Comparison of ENCODE assay signal across 12 cellular contexts in genomic region chr18:59269563-59270214, GRCh38. TPM values are rescaled to one million over a fixed set of nuclear protein-coding genes. Genes with fewer than 3 reads are reported as not detected.
DNase-seq lines count a peak whose midpoint lies in the region; ATAC-seq and TF ChIP-seq lines count a peak whose summit lies in the region.
"Had no signal": no experiment of that assay in that cellular context is flagged by ENCODE, and none has a peak within 500 bp of the region (broad histone marks: within the 10 kb centered on the region; RNA-seq: fewer than 3 reads in every experiment).

No MANE protein-coding gene starts in this region.

- no peak overlapping the region for H3K27ac ChIP-seq in CD8-positive, alpha-beta T cell (ENCODE audit: low read depth, low read length)
- H3K27ac ChIP-seq in HUES48 (ENCODE audit: low read depth, low read length), result no peak overlapping the region
- H3K27ac ChIP-seq in ectodermal cell (ENCODE audit: insufficient read depth, low read depth, low read length, poor library complexity, severe bottlenecking), result no peak overlapping the region
- H3K27ac ChIP-seq: spleen had no signal

- no peak for ATAC-seq in CD8-positive, alpha-beta T cell
- no peak for ATAC-seq in HG03521 (IDR thresholded peaks at IDR 0.05; ENCODE audit: unreplicated experiment)

- CTCF ChIA-PET in CD8-positive, alpha-beta T cell (lab: Charles Lee), result no interaction called here

- H3K36me3 Mint-ChIP-seq in CD8-positive, alpha-beta T cell, result no peaks in the 10 kb centered on the region
- no peaks in the 10 kb centered on the region for H3K36me3 Mint-ChIP-seq in neural crest cell (ENCODE audit: low read depth)

- H3K36me3 ChIP-seq in CD8-positive, alpha-beta T cell (ENCODE audit: insufficient read depth, low read length), result no peaks in the 10 kb centered on the region
- no peaks in the 10 kb centered on the region for H3K36me3 ChIP-seq in HUES48 (ENCODE audit: control insufficient read depth, insufficient read depth, low read length)
- no peaks in the 10 kb centered on the region for H3K36me3 ChIP-seq in ectodermal cell (ENCODE audit: control insufficient read depth, insufficient read depth, low read length)
- H3K36me3 ChIP-seq: spleen had no signal

- no peak overlapping the region for H3K27ac Mint-ChIP-seq in CD8-positive, alpha-beta T cell
- H3K27ac Mint-ChIP-seq in neural crest cell (ENCODE audit: unreplicated experiment), result no peak overlapping the region

- H3K4me1 ChIP-seq in CD8-positive, alpha-beta T cell (ENCODE audit: insufficient read depth, low read length), result peaks cover 11% of the 10 kb centered on the region
- H3K4me1 ChIP-seq in HUES48 (ENCODE audit: control insufficient read depth, insufficient read depth, low read length), result peaks cover 39% of the 10 kb centered on the region
- peaks cover 8% of the 10 kb centered on the region for H3K4me1 ChIP-seq in ectodermal cell (ENCODE audit: control insufficient read depth, insufficient read depth, low read length)

- no peak for TF ChIP-seq CTCF in CD8-positive, alpha-beta T cell (IDR thresholded peaks at IDR 0.05)
- no peak for TF ChIP-seq CTCF in neural crest cell (conservative IDR thresholded peaks at IDR 0.05)

- 5% methylated on average over 19 of the region's 19 CpGs for WGBS in ectodermal cell, 2 experiments

- peaks cover 38% of the 10 kb centered on the region for H3K4me1 Mint-ChIP-seq in CD8-positive, alpha-beta T cell (ENCODE audit: low read depth)
- H3K4me1 Mint-ChIP-seq in neural crest cell, result peaks cover 16% of the 10 kb centered on the region

- intact Hi-C loops in CD8-positive, alpha-beta T cell (cut with DNase I, micrococcal nuclease), result no loop called here

- H3K9me3 Mint-ChIP-seq in CD8-positive, alpha-beta T cell, result no peaks in the 10 kb centered on the region
- H3K9me3 Mint-ChIP-seq in neural crest cell, result no peaks in the 10 kb centered on the region

- POLR2A ChIA-PET in CD8-positive, alpha-beta T cell (lab: Charles Lee), result no interaction called here

- no peaks in the 10 kb centered on the region for H3K9me3 ChIP-seq in CD8-positive, alpha-beta T cell (ENCODE audit: low read length)
- H3K9me3 ChIP-seq in HUES48 (ENCODE audit: control insufficient read depth, insufficient read depth, low read length) (no peaks in the 10 kb centered on the region), ectodermal cell (ENCODE audit: control insufficient read depth, low read length) (no peaks in the 10 kb centered on the region)
- H3K9me3 ChIP-seq: spleen had no signal

- no peak overlapping the region for H3K4me3 ChIP-seq in CD8-positive, alpha-beta T cell (ENCODE audit: low read depth, low read length)
- H3K4me3 ChIP-seq in HUES48 (ENCODE audit: low read depth, low read length), result peak overlapping the region; percentile 65
- H3K4me3 ChIP-seq in ectodermal cell (ENCODE audit: insufficient read depth, low read depth, low read length), result peak overlapping the region; percentile 31

- H3K27me3 Mint-ChIP-seq in CD8-positive, alpha-beta T cell (ENCODE audit: low read depth), result peaks cover 62% of the 10 kb centered on the region
- peaks cover 90% of the 10 kb centered on the region for H3K27me3 Mint-ChIP-seq in neural crest cell (ENCODE audit: low read depth)

- no peak overlapping the region for H3K9ac ChIP-seq in HUES48 (ENCODE audit: low read depth, low read length)

- peaks cover 32% of the 10 kb centered on the region for H3K27me3 ChIP-seq in CD8-positive, alpha-beta T cell (ENCODE audit: insufficient read depth, low read length)
- H3K27me3 ChIP-seq in HUES48 (ENCODE audit: control insufficient read depth, insufficient read depth, low read length) (peaks cover 99% of the 10 kb centered on the region), ectodermal cell (ENCODE audit: control insufficient read depth, insufficient read depth, low read length, poor library complexity, severe bottlenecking) (peaks cover 100% of the 10 kb centered on the region)

- DNase-seq in CD8-positive, alpha-beta T cell, result no peak
- DNase-seq in neural crest cell (ENCODE audit: low read depth, low spot score) (no peak), NCI-H82 treated with DMSO at 0.1 percent for 48 hours (lab: John Stamatoyannopoulos, UW; ENCODE audit: unreplicated experiment) (no peak), kidney tubule cell (ENCODE audit: low spot score) (no peak)
- DNase-seq: central memory CD4-positive, alpha-beta T cell; KG1; NCI-H446 treated with DMSO at 0.1 percent for 48 hours had no signal

- H3K4me3 Mint-ChIP-seq in CD8-positive, alpha-beta T cell, result peak overlapping the region; percentile 49
- H3K4me3 Mint-ChIP-seq in neural crest cell, result peak overlapping the region; percentile 74

RNA-seq across cellular contexts. Expression of gene RAX, which starts 3.6 kb away (rescaled TPM):
- not detected for total RNA-seq in CD8-positive, alpha-beta T cell
- polyA plus RNA-seq in ectodermal cell (2013, experiment 1 of 4), result 0.48 TPM
- 3.2 TPM for polyA plus RNA-seq in ectodermal cell (2013, experiment 2 of 4)
- polyA plus RNA-seq in ectodermal cell (2013, experiment 3 of 4), result 2.2 TPM
- 4.1 TPM for polyA plus RNA-seq in ectodermal cell (2013, experiment 4 of 4)
- not detected in 2 replicates for total RNA-seq in neural crest cell
- total RNA-seq: SK-MEL-5, spleen had no signal

RNA-seq across cellular contexts. Expression of gene CPLX4, which starts 48.8 kb away (rescaled TPM):
- not detected for total RNA-seq in CD8-positive, alpha-beta T cell
- polyA plus RNA-seq in ectodermal cell (2013, experiment 1 of 4), result not detected
- polyA plus RNA-seq in ectodermal cell (2013, experiment 2 of 4), result not detected
- polyA plus RNA-seq in ectodermal cell (2013, experiment 3 of 4), result not detected
- polyA plus RNA-seq in ectodermal cell (2013, experiment 4 of 4), result not detected
- not detected in 2 replicates for total RNA-seq in neural crest cell
- total RNA-seq: SK-MEL-5, spleen had no signal

RNA-seq across cellular contexts. Expression of gene GRP, which starts 49.7 kb away (rescaled TPM):
- total RNA-seq in CD8-positive, alpha-beta T cell, result not detected
- polyA plus RNA-seq in ectodermal cell (2013, experiment 1 of 4), result 0.57 TPM
- polyA plus RNA-seq in ectodermal cell (2013, experiment 2 of 4), result 0.66 TPM
- polyA plus RNA-seq in ectodermal cell (2013, experiment 3 of 4), result 0.48 TPM
- 2.6 TPM for polyA plus RNA-seq in ectodermal cell (2013, experiment 4 of 4)
- not detected in 2 replicates for total RNA-seq in neural crest cell
- total RNA-seq: SK-MEL-5, spleen had no signal
- polyA plus RNA-seq: spleen had no signal
